15 cellular contexts compared by ENCODE assay signal in genomic region chr3:191301017-191301416, GRCh38. TPM values are rescaled to one million over a fixed set of nuclear protein-coding genes. Genes with fewer than 3 reads are reported as not detected.
A peak's percentile ranks its signal among the peaks of the same experiment; 100 is the strongest.
DNase-seq lines count a peak whose midpoint lies in the region; ATAC-seq and TF ChIP-seq lines count a peak whose summit lies in the region.
"Had no signal": no experiment of that assay in that cellular context is flagged by ENCODE, and none has a peak within 500 bp of the region (broad histone marks: within the 10 kb centered on the region; RNA-seq: fewer than 3 reads in every experiment).

No MANE protein-coding gene starts in this region.

- no peak overlapping the region for H3K4me3 ChIP-seq in WERI-Rb-1 (ENCODE audit: low read depth, low read length)
- H3K4me3 ChIP-seq: esophagus squamous epithelium, ovary had no signal

- no peaks in the 10 kb centered on the region for H3K36me3 ChIP-seq in WERI-Rb-1
- H3K36me3 ChIP-seq: esophagus squamous epithelium, ovary had no signal

- no peaks in the 10 kb centered on the region for H3K9me3 Mint-ChIP-seq in activated CD8-positive, alpha-beta T cell treated with anti-CD3 and anti-CD28 coated beads, Interleukin-2, amount 10 ng/mL, durations not matched to agents 7 days and 5 days (ENCODE audit: insufficient read depth)

- H3K27me3 ChIP-seq in WERI-Rb-1 (ENCODE audit: insufficient read depth, low read depth, severe bottlenecking): no peaks in the 10 kb centered on the region
- H3K27me3 ChIP-seq: esophagus squamous epithelium, ovary had no signal

- peak; percentile 63 to 66 for DNase-seq in NOMO-1 (lab: John Stamatoyannopoulos, UW; ENCODE audit: unreplicated experiment in 2 of 2)
- DNase-seq in activated CD8-positive, alpha-beta T cell treated with anti-CD3 and anti-CD28 coated beads, Interleukin-2, amount 10 ng/mL, durations not matched to agents 7 days and 5 days: no peak
- DNase-seq in HuH-7.5 (ENCODE audit: low spot score): no peak
- no peak for DNase-seq in WERI-Rb-1
- DNase-seq in activated naive CD4-positive, alpha-beta T cell treated with anti-CD3 and anti-CD28 coated beads, Interleukin-2, amount 50 U/mL, for 16 hours: no peak
- DNase-seq: activated CD4-positive, alpha-beta T cell treated with anti-CD3 and anti-CD28 coated beads, Interleukin-2, amount 50 U/mL, for 4 hours; aorta; CD4-positive, CD25-positive, alpha-beta regulatory T cell; esophagus squamous epithelium; kidney glomerular epithelial cell; ovary had no signal

- H3K9me3 ChIP-seq in WERI-Rb-1 (ENCODE audit: severe bottlenecking): no peaks in the 10 kb centered on the region
- H3K9me3 ChIP-seq: esophagus squamous epithelium, ovary had no signal

- no peak overlapping the region for H3K27ac Mint-ChIP-seq in activated CD8-positive, alpha-beta T cell treated with anti-CD3 and anti-CD28 coated beads, Interleukin-2, amount 10 ng/mL, durations not matched to agents 7 days and 5 days
- H3K27ac Mint-ChIP-seq: CD4-positive, CD25-positive, alpha-beta regulatory T cell had no signal

- H3K27ac ChIP-seq in WERI-Rb-1: no peak overlapping the region
- H3K27ac ChIP-seq: esophagus squamous epithelium, ovary had no signal

- ATAC-seq in GM18508 (IDR thresholded peaks at IDR 0.05; ENCODE audit: insufficient read depth, unreplicated experiment): peak; percentile 66
- peak; percentile 62 for ATAC-seq in GM21367 (IDR thresholded peaks at IDR 0.05; ENCODE audit: unreplicated experiment)
- ATAC-seq in HG03064 (IDR thresholded peaks at IDR 0.05; ENCODE audit: low read depth, unreplicated experiment): peak; percentile 80
- ATAC-seq in activated CD8-positive, alpha-beta T cell treated with anti-CD3 and anti-CD28 coated beads, Interleukin-2, amount 10 ng/mL, durations not matched to agents 7 days and 5 days: no peak

- no peak for TF ChIP-seq CTCF in WERI-Rb-1 (IDR thresholded peaks at IDR 0.05; ENCODE audit: low read depth, low read length)

- no peaks in the 10 kb centered on the region for H3K4me1 Mint-ChIP-seq in activated CD8-positive, alpha-beta T cell treated with anti-CD3 and anti-CD28 coated beads, Interleukin-2, amount 10 ng/mL, durations not matched to agents 7 days and 5 days (ENCODE audit: low read depth)
- H3K4me1 Mint-ChIP-seq: CD4-positive, CD25-positive, alpha-beta regulatory T cell had no signal

- H3K4me3 Mint-ChIP-seq in activated CD8-positive, alpha-beta T cell treated with anti-CD3 and anti-CD28 coated beads, Interleukin-2, amount 10 ng/mL, durations not matched to agents 7 days and 5 days: no peak overlapping the region
- H3K4me3 Mint-ChIP-seq: CD4-positive, CD25-positive, alpha-beta regulatory T cell had no signal

- no peaks in the 10 kb centered on the region for H3K27me3 Mint-ChIP-seq in activated CD8-positive, alpha-beta T cell treated with anti-CD3 and anti-CD28 coated beads, Interleukin-2, amount 10 ng/mL, durations not matched to agents 7 days and 5 days (ENCODE audit: low read depth)
- H3K27me3 Mint-ChIP-seq: CD4-positive, CD25-positive, alpha-beta regulatory T cell had no signal

- no peaks in the 10 kb centered on the region for H3K36me3 Mint-ChIP-seq in activated CD8-positive, alpha-beta T cell treated with anti-CD3 and anti-CD28 coated beads, Interleukin-2, amount 10 ng/mL, durations not matched to agents 7 days and 5 days (ENCODE audit: low read depth)
- H3K36me3 Mint-ChIP-seq: CD4-positive, CD25-positive, alpha-beta regulatory T cell had no signal

- POLR2A ChIA-PET in activated CD8-positive, alpha-beta T cell treated with anti-CD3 and anti-CD28 coated beads, Interleukin-2, amount 10 ng/mL, durations not matched to agents 7 days and 5 days (lab: Charles Lee): no interaction called here

- CTCF ChIA-PET in activated CD8-positive, alpha-beta T cell treated with anti-CD3 and anti-CD28 coated beads, Interleukin-2, amount 10 ng/mL, durations not matched to agents 7 days and 5 days (lab: Charles Lee): no interaction called here

RNA-seq across cellular contexts. Expression of gene CCDC50, which starts 28.2 kb away (rescaled TPM):
- 1 to 10 TPM; 7.6 to 9.3 TPM for total RNA-seq in activated CD8-positive, alpha-beta T cell treated with anti-CD3 and anti-CD28 coated beads, Interleukin-2, amount 10 ng/mL, durations not matched to agents 7 days and 5 days

RNA-seq across cellular contexts. Expression of gene UTS2B, which starts 29.3 kb away (rescaled TPM):
- not detected for total RNA-seq in activated CD8-positive, alpha-beta T cell treated with anti-CD3 and anti-CD28 coated beads, Interleukin-2, amount 10 ng/mL, durations not matched to agents 7 days and 5 days
- total RNA-seq: CD4-positive, CD25-positive, alpha-beta regulatory T cell; RPMI7951 had no signal

Comparison
In these comparisons a context has a peak if more than half of its experiments do, and no peak if none do; other contexts are left out.
1. DNase-seq: peak in NOMO-1 (2 of 2); none in activated CD8-positive, alpha-beta T cell treated with anti-CD3 and anti-CD28 coated beads, Interleukin-2, amount 10 ng/mL, durations not matched to agents 7 days and 5 days (single experiment), HuH-7.5 (single experiment), WERI-Rb-1 (single experiment) and activated naive CD4-positive, alpha-beta T cell treated with anti-CD3 and anti-CD28 coated beads, Interleukin-2, amount 50 U/mL, for 16 hours (single experiment).